8 cellular contexts compared by ENCODE assay signal in genomic region chr9:112012026-112012902, GRCh38.
DNase-seq lines count a peak whose midpoint lies in the region; ATAC-seq and TF ChIP-seq lines count a peak whose summit lies in the region.

No MANE protein-coding gene starts in this region.

- TF ChIP-seq POLR2A in transverse colon (IDR thresholded peaks at IDR 0.05) = no peak

- TF ChIP-seq EP300 in transverse colon (IDR thresholded peaks at IDR 0.05; ENCODE audit: low read depth) = no peak

- CTCF ChIA-PET in AG04449 (lab: Yijun Ruan, JAX) = interaction anchor here (0.5 to 1.6 kb wide), 7 partner anchors 9 to 1565 kb away, joined by 3 to 6 read pairs (median 3); no protein-coding TSS in a partner anchor

- H3K4me1 ChIP-seq in lung (ENCODE audit: control insufficient read depth in 2 of 2, insufficient read depth in 2 of 2, low read length in 2 of 2) (peaks cover 7 to 12% of the 10 kb centered on the region in 2 donors), transverse colon (peaks cover 20 to 37% (median 32%) of the 10 kb centered on the region in 4 donors)

- H3K4me3 ChIP-seq in AG04449 (ENCODE audit: low read depth, low read length) (no peak overlapping the region), lung (no peak overlapping the region), transverse colon (no peak overlapping the region)

- H3K9me3 ChIP-seq in lung (ENCODE audit: control insufficient read depth in 2 of 2, insufficient read depth in 1 of 2, low read length in 1 of 2) (no peaks in the 10 kb centered on the region), transverse colon (no peaks in the 10 kb centered on the region)

- POLR2A ChIA-PET in AG04449 (lab: Yijun Ruan, JAX) = interaction anchor here (0.6 to 1.3 kb wide), 7 partner anchors 29 to 115 kb away, joined by 3 to 7 read pairs (median 5); partner anchors contain the start of gene UGCG

- intact Hi-C loops in transverse colon (cut with DNase I; ENCODE audit: low total_unique reads) = no loop called here

- ATAC-seq in GM18508 (IDR thresholded peaks at IDR 0.05; ENCODE audit: insufficient read depth, unreplicated experiment) (peak; percentile 55), HG02938 (IDR thresholded peaks at IDR 0.05; ENCODE audit: unreplicated experiment) (peak; percentile 80), lung (ENCODE audit: insufficient read depth, low FRiP score) (peak; percentile 81)

- H3K27ac ChIP-seq in caudate nucleus (ENCODE audit: low read depth, low read length) (peak overlapping the region; percentile 49), lung (ENCODE audit: low read depth in 1 of 2, low read length in 1 of 2) (peak overlapping the region; percentile 86 to 89), transverse colon (peak overlapping the region; percentile 83 to 88 (median 87))

- in situ Hi-C loops in transverse colon (cut with MboI; ENCODE audit: low pct_ligation_motif_present in 1 of 4, low pct_unique_long_range_greater_than_20kb in 1 of 4, low sequenced_read_pairs in 3 of 4) = no loop called here

- WGBS in lung, 2 donors = 40 to 62% methylated on average over 4 of the region's 4 CpGs
- 32 to 49% methylated on average over 2 to 4 of the region's 4 CpGs for WGBS in transverse colon (ENCODE audit: low coverage in 1 of 2), 2 donors

- H3K36me3 ChIP-seq in lung (ENCODE audit: control insufficient read depth in 2 of 2, insufficient read depth in 2 of 2, low read length in 2 of 2) (no peaks in the 10 kb centered on the region), transverse colon (no peaks in the 10 kb centered on the region)

- TF ChIP-seq CTCF in AG04449 (IDR thresholded peaks at IDR 0.05; ENCODE audit: insufficient read depth, low read length, missing control alignments) (no peak), lung (IDR thresholded peaks at IDR 0.05; ENCODE audit: control extremely low read depth, extremely low read depth) (no peak), transverse colon (IDR thresholded peaks at IDR 0.05) (no peak)

- H3K27me3 ChIP-seq in lung (ENCODE audit: control insufficient read depth, insufficient read depth) (no peaks in the 10 kb centered on the region), transverse colon (no peaks in the 10 kb centered on the region)

- DNase-seq in AG04449 (ENCODE audit: low read depth, low spot score) (peak; percentile 76), NOMO-1 treated with DMSO at 0.1 percent for 48 hours (lab: John Stamatoyannopoulos, UW; ENCODE audit: unreplicated experiment) (peak; percentile 96), caudate nucleus (lab: John Stamatoyannopoulos, UW) (peak in 14 of 61 donors; percentile 2 to 62 (median 23)), lung (ENCODE audit: low spot score) (peak; percentile 63), transverse colon (peak; percentile 72), NCI-H524 (lab: John Stamatoyannopoulos, UW) (no peak)

Comparison
In these comparisons a context has a peak if more than half of its experiments do, and no peak if none do; other contexts are left out.
1. DNase-seq: peak in AG04449 (single experiment), NOMO-1 treated with DMSO at 0.1 percent for 48 hours (single experiment), lung (single experiment) and transverse colon (single experiment); none in NCI-H524 (0 of 2).
2. Peak in every context shown above with its lines, with median percentiles within 50 percentile points of each other: ATAC-seq and H3K27ac ChIP-seq.